ENCODE assay signal across 1 cellular context in the genomic region with DNA sequence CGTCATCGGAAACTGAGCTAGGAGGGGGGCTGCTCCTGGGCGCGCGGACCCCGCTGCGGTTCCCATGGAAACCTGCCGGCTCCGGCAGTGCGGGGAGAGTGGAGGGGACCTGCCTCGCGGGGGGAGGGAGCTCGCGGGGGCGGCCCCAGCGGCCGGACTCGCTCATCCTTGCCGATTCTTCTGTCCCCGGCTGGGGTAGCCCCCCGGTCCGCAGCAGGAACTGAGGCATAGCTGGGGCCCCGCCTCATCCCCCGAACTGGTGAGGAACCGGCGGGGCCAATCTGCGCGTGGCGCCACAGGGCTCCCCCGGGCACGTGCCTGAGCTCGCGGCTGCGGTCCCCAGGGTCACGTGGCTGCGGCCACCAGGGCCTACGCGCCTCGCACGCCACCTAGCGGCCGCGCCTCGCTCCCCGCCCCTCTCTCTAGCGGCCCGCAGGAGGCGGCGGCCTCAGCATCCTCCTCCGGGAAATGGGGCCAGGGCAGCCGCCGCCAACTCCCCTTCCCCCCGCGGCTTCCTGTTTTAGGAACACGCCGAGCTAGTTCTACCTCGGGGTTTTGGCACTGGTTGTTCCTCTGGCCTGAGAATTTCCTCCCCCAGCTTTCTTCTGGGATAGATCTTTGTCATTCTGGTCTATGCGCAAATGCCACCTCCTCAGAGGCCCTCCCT.
TF ChIP-seq lines count a peak whose summit lies in the region.

No MANE protein-coding gene starts in this region.

TF ChIP-seq in K562, 482 proteins besides CTCF, POLR2A, EP300 and RAD21 (continued from another document and continues in another):
- TF ChIP-seq, protein P1, sequence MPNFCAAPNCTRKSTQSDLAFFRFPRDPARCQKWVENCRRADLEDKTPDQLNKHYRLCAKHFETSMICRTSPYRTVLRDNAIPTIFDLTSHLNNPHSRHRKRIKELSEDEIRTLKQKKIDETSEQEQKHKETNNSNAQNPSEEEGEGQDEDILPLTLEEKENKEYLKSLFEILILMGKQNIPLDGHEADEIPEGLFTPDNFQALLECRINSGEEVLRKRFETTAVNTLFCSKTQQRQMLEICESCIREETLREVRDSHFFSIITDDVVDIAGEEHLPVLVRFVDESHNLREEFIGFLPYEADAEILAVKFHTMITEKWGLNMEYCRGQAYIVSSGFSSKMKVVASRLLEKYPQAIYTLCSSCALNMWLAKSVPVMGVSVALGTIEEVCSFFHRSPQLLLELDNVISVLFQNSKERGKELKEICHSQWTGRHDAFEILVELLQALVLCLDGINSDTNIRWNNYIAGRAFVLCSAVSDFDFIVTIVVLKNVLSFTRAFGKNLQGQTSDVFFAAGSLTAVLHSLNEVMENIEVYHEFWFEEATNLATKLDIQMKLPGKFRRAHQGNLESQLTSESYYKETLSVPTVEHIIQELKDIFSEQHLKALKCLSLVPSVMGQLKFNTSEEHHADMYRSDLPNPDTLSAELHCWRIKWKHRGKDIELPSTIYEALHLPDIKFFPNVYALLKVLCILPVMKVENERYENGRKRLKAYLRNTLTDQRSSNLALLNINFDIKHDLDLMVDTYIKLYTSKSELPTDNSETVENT (CRISPR knock-in tag; IDR thresholded peaks at IDR 0.05) = peak; percentile 17; the same call in 1 of the 2 replicates
- TF ChIP-seq, protein P2, sequence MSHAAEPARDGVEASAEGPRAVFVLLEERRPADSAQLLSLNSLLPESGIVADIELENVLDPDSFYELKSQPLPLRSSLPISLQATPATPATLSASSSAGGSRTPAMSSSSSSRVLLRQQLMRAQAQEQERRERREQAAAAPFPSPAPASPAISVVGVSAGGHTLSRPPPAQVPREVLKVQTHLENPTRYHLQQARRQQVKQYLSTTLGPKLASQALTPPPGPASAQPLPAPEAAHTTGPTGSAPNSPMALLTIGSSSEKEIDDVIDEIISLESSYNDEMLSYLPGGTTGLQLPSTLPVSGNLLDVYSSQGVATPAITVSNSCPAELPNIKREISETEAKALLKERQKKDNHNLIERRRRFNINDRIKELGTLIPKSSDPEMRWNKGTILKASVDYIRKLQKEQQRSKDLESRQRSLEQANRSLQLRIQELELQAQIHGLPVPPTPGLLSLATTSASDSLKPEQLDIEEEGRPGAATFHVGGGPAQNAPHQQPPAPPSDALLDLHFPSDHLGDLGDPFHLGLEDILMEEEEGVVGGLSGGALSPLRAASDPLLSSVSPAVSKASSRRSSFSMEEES (CRISPR knock-in tag; IDR thresholded peaks at IDR 0.05) = peak; percentile 96
- TF ChIP-seq ASH1L (IDR thresholded peaks at IDR 0.05; ENCODE audit: borderline replicate concordance, low read depth, partially characterized antibody) = no peak
- no peak for TF ChIP-seq ARID3B (CRISPR knock-in tag; IDR thresholded peaks at IDR 0.05; ENCODE audit: borderline replicate concordance)
- no peak for TF ChIP-seq MAFF (IDR thresholded peaks at IDR 0.05; ENCODE audit: low read length)
- no peak for TF ChIP-seq HBP1 (CRISPR knock-in tag; IDR thresholded peaks at IDR 0.05)
- TF ChIP-seq ZNF551 (CRISPR knock-in tag; IDR thresholded peaks at IDR 0.05) = no peak
- TF ChIP-seq SIN3A (IDR thresholded peaks at IDR 0.05; ENCODE audit: borderline replicate concordance in 2 of 2, control insufficient read depth in 1 of 2, low read depth in 2 of 2, low read length in 2 of 2) = 0 out of 4 replicates have a peak, but pooled peaks of 1 of the 2 experiments have one; percentile 35
- TF ChIP-seq USF1 (CRISPR knock-in tag; IDR thresholded peaks at IDR 0.05) = peak; percentile 99
- no peak for TF ChIP-seq ZNF586 (CRISPR knock-in tag; conservative IDR thresholded peaks at IDR 0.05)
- TF ChIP-seq NCOA2 (IDR thresholded peaks at IDR 0.05; ENCODE audit: partially characterized antibody in 2 of 2) = no peak
- peak; percentile 82 for TF ChIP-seq HMGN3 (IDR thresholded peaks at IDR 0.05; ENCODE audit: borderline replicate concordance, extremely low read depth, insufficient read length, low read depth, low read length)
- TF ChIP-seq SMAD4 (CRISPR knock-in tag; conservative IDR thresholded peaks at IDR 0.05) = peak; percentile 90
- TF ChIP-seq ZNF23 (CRISPR knock-in tag; IDR thresholded peaks at IDR 0.05) = no peak
- TF ChIP-seq FUS (optimal IDR thresholded peaks at IDR 0.05; ENCODE audit: low read depth, low read length) = no peak
- peak; percentile 79 for TF ChIP-seq SOX6 (IDR thresholded peaks at IDR 0.05)
- TF ChIP-seq, protein P3, sequence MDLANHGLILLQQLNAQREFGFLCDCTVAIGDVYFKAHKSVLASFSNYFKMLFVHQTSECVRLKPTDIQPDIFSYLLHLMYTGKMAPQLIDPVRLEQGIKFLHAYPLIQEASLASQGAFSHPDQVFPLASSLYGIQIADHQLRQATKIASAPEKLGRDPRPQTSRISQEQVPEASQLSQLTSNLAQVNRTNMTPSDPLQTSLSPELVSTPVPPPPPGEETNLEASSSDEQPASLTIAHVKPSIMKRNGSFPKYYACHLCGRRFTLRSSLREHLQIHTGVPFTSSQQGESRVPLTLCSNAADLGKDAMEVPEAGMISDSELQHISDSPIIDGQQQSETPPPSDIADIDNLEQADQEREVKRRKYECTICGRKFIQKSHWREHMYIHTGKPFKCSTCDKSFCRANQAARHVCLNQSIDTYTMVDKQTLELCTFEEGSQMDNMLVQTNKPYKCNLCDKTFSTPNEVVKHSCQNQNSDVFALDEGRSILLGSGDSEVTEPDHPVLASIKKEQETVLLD (IDR thresholded peaks at IDR 0.05) = no peak
- TF ChIP-seq ZFP36 (IDR thresholded peaks at IDR 0.05; ENCODE audit: low read depth, low read length, partially characterized antibody) = peak; percentile 76
- TF ChIP-seq NFYB (IDR thresholded peaks at IDR 0.05; ENCODE audit: extremely low read depth, insufficient read length) = no peak
- TF ChIP-seq STAT5A (IDR thresholded peaks at IDR 0.05; ENCODE audit: borderline replicate concordance, low read length) = no peak
- no peak for TF ChIP-seq ZNF436 (CRISPR knock-in tag; IDR thresholded peaks at IDR 0.05)
- TF ChIP-seq ZNF143 (CRISPR knock-in tag; IDR thresholded peaks at IDR 0.05) = peak; percentile 67
- TF ChIP-seq MXI1 (IDR thresholded peaks at IDR 0.05; ENCODE audit: low read depth, low read length) = no peak
- TF ChIP-seq ZBTB11 (CRISPR knock-in tag; IDR thresholded peaks at IDR 0.05) = no peak
- TF ChIP-seq ZNF12 (CRISPR knock-in tag; IDR thresholded peaks at IDR 0.05) = no peak; the same call in 1 of the 2 replicates
- no peak for TF ChIP-seq BRCA1 (IDR thresholded peaks at IDR 0.05)
- TF ChIP-seq BRCA1 (CRISPR knock-in tag; IDR thresholded peaks at IDR 0.05) = peak; percentile 14; the same call in 1 of the 2 replicates
- TF ChIP-seq, protein P4, sequence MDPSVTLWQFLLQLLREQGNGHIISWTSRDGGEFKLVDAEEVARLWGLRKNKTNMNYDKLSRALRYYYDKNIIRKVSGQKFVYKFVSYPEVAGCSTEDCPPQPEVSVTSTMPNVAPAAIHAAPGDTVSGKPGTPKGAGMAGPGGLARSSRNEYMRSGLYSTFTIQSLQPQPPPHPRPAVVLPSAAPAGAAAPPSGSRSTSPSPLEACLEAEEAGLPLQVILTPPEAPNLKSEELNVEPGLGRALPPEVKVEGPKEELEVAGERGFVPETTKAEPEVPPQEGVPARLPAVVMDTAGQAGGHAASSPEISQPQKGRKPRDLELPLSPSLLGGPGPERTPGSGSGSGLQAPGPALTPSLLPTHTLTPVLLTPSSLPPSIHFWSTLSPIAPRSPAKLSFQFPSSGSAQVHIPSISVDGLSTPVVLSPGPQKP (CRISPR knock-in tag; IDR thresholded peaks at IDR 0.05) = no peak
- 0 out of 2 replicates have a peak, but pooled peaks have one; percentile 43 for TF ChIP-seq NKRF (IDR thresholded peaks at IDR 0.05; ENCODE audit: borderline replicate concordance)
- TF ChIP-seq CREB3L1 (IDR thresholded peaks at IDR 0.05; ENCODE audit: borderline replicate concordance, low read depth) = peak; percentile 64; the same call in 1 of the 2 replicates
- peak; percentile 39; the same call in 1 of the 2 replicates for TF ChIP-seq NFIC (IDR thresholded peaks at IDR 0.05)
- TF ChIP-seq ZNF384 (IDR thresholded peaks at IDR 0.05; ENCODE audit: low read depth, low read length) = peak; percentile 50; the same call in 1 of the 2 replicates
- TF ChIP-seq ATF1 (CRISPR knock-in tag; IDR thresholded peaks at IDR 0.05) = no peak
- TF ChIP-seq ATF1 (tag; IDR thresholded peaks at IDR 0.05) = peak; percentile 66
